9 cellular contexts compared by ENCODE assay signal in the genomic region with DNA sequence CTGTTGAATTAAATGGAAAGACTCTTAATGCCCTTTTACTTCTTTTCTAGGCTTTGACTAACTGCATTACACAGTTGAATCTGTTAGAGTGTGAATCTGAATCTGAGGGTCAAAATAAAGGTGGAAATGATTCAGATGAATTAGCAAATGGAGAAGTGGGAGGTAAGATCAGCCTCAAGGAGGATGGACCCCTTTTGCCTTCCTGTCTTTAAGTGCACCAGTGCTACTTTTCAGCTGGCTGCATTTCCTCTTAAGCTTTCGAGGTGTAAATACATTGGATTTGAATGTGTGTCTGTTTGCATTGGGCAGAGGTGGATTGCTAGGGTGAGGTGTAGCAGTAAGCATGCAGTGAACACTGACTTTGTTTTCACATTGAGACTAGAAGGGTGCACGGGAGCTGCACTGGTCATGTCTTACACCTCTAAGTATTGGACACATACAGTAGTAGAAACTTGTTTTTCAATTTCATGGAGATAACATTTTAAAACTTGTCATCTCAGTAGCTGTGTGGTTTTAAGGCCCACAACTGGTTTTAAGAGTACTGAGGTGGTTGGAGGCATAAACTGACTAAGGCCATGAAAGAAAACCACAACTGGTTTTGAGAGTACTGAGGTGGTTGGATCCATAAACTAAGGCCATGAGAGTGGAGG. TPM values are rescaled to one million over a fixed set of nuclear protein-coding genes. Genes with fewer than 3 reads are reported as not detected.
DNase-seq lines count a peak whose midpoint lies in the region; ATAC-seq and TF ChIP-seq lines count a peak whose summit lies in the region.
"Had no signal": no experiment of that assay in that cellular context is flagged by ENCODE, and none has a peak within 500 bp of the region (broad histone marks: within the 10 kb centered on the region; RNA-seq: fewer than 3 reads in every experiment).

No MANE protein-coding gene starts in this region.

- peak; percentile 61 for ATAC-seq in GM18505 (IDR thresholded peaks at IDR 0.05; ENCODE audit: unreplicated experiment)
- ATAC-seq in GM21360 (IDR thresholded peaks at IDR 0.05; ENCODE audit: unreplicated experiment) = peak; percentile 50
- peak; percentile 70 for ATAC-seq in HG03175 (IDR thresholded peaks at IDR 0.05; ENCODE audit: unreplicated experiment)
- peak; percentile 88 to 89 for ATAC-seq in activated naive CD4-positive, alpha-beta T cell treated with anti-CD3 and anti-CD28 coated beads, Interleukin-2, amount 50 U/mL, for 72 hours

- peaks cover 41 to 56% of the 10 kb centered on the region in 2 donors for H3K36me3 Mint-ChIP-seq in activated naive CD4-positive, alpha-beta T cell treated with anti-CD3 and anti-CD28 coated beads, Interleukin-2, amount 50 U/mL, for 72 hours

- peak overlapping the region; percentile 62 to 86 for H3K27ac Mint-ChIP-seq in activated naive CD4-positive, alpha-beta T cell treated with anti-CD3 and anti-CD28 coated beads, Interleukin-2, amount 50 U/mL, for 72 hours

- peak in 1 of 2 donors; percentile 30 for DNase-seq in activated naive CD4-positive, alpha-beta T cell treated with anti-CD3 and anti-CD28 coated beads, Interleukin-2, amount 50 U/mL, for 72 hours (ENCODE audit: low spot score in 2 of 2)
- no peak for DNase-seq in kidney glomerular epithelial cell (lab: John Stamatoyannopoulos, UW)
- no peak for DNase-seq in DMS 273 (lab: John Stamatoyannopoulos, UW; ENCODE audit: unreplicated experiment)
- DNase-seq in NCI-H526 (lab: John Stamatoyannopoulos, UW) = no peak
- no peak for DNase-seq in KG1 (lab: John Stamatoyannopoulos, UW)
- DNase-seq: GDM1 had no signal

- no peaks in the 10 kb centered on the region for H3K9me3 Mint-ChIP-seq in activated naive CD4-positive, alpha-beta T cell treated with anti-CD3 and anti-CD28 coated beads, Interleukin-2, amount 50 U/mL, for 72 hours

- no peak for TF ChIP-seq POLR2A in GM18505 (IDR thresholded peaks at IDR 0.05; ENCODE audit: borderline replicate concordance, extremely low read depth, insufficient read depth, insufficient read length)

RNA-seq across cellular contexts. Expression of gene MIA3, which starts 35.4 kb away (rescaled TPM):
- total RNA-seq in activated naive CD4-positive, alpha-beta T cell treated with anti-CD3 and anti-CD28 coated beads, Interleukin-2, amount 50 U/mL, for 72 hours = 10 to 100 TPM; 40.7 to 55.1 TPM

RNA-seq across cellular contexts. Expression of gene AIDA, which starts 59.0 kb away (rescaled TPM):
- total RNA-seq in activated naive CD4-positive, alpha-beta T cell treated with anti-CD3 and anti-CD28 coated beads, Interleukin-2, amount 50 U/mL, for 72 hours = 10 to 100 TPM; 52.9 to 75.8 TPM

RNA-seq across cellular contexts. Expression of gene BROX, which starts 59.1 kb away (rescaled TPM):
- 10 to 100 TPM; 36.7 to 38.2 TPM for total RNA-seq in activated naive CD4-positive, alpha-beta T cell treated with anti-CD3 and anti-CD28 coated beads, Interleukin-2, amount 50 U/mL, for 72 hours
